25 cellular contexts compared by ENCODE assay signal in the genomic region with DNA sequence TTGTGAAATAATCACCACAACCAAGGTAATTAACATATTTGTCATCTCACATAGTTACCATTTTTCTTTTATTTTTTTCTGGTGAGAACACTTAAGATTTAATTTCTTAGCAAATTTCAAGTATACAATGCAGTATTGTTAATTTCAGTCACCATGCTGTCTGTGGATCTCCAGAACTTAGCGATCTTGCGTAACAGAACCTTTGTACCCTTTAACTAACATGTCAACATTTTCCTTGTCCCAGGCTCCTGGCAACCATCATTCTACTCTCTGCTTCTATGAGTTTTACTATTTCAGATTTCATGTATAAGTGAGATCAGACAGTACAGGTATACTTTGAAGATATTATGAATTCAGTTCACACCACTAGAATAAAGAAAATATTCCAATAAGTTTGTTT.
"Had no signal": no experiment of that assay in that cellular context is flagged by ENCODE, and none has a peak within 500 bp of the region (broad histone marks: within the 10 kb centered on the region; RNA-seq: fewer than 3 reads in every experiment).

No MANE protein-coding gene starts in this region.

- H3K4me1 ChIP-seq: ascending aorta, Peyer's patch, SJSA1 had no signal

- H3K9me3 ChIP-seq: Peyer's patch, SJSA1, SK-N-SH had no signal

- ATAC-seq: activated CD8-positive, alpha-beta T cell treated with anti-CD3 and anti-CD28 coated beads for 36 hours; PC-3 had no signal

- H3K27me3 ChIP-seq: ascending aorta, cardiac muscle cell, Peyer's patch, SJSA1 had no signal

- FAIRE-seq: TTC549 had no signal

- H3K4me3 ChIP-seq: ascending aorta, cardiac muscle cell, Peyer's patch, SJSA1 had no signal

- DNase-seq: activated CD4-positive, alpha-beta T cell treated with anti-CD3 and anti-CD28 coated beads, Interleukin-2, amount 10 ng/mL, durations not matched to agents 24 days and 14 days; activated CD4-positive, alpha-beta T cell treated with anti-CD3 and anti-CD28 coated beads, Interleukin-2, amount 50 U/mL, for 4 hours; activated CD8-positive, alpha-beta T cell treated with anti-CD3 and anti-CD28 coated beads for 36 hours; activated gamma-delta T cell; activated naive CD4-positive, alpha-beta T cell treated with Interleukin-2 at 50 U/mL for 16 hours; activated naive CD8-positive, alpha-beta T cell treated with anti-CD3 and anti-CD28 coated beads, Interleukin-2, amount 10 ng/mL, durations not matched to agents 7 days and 5 days; activated T-cell treated with anti-CD3 and anti-CD28 coated beads, Interleukin-2, amount 50 U/mL, for 24 hours; amygdala; NCI-H1105; NCI-H1417 treated with DMSO at 0.1 percent for 48 hours; NCI-H187 treated with DMSO at 0.1 percent for 48 hours; NCI-H2081; NCI-H226; NCI-H526; NCI-H748 treated with DMSO at 0.1 percent for 48 hours; NK-92 treated with Interleukin-12 subunit alpha and Interleukin-12 subunit beta, amount 100 ng/mL, for 24 hours; PC-3; Peyer's patch; RPMI8226; SHP77 treated with DMSO at 0.1 percent for 48 hours; SK-N-SH had no signal

- H3K9ac ChIP-seq: SK-N-SH had no signal

- H3K4me2 ChIP-seq: SK-N-SH had no signal

- H3K27ac ChIP-seq: ascending aorta, cardiac muscle cell, Peyer's patch, SJSA1 had no signal

- H3K36me3 ChIP-seq: ascending aorta, cardiac muscle cell, Peyer's patch, SJSA1 had no signal
